In the genomic region with DNA sequence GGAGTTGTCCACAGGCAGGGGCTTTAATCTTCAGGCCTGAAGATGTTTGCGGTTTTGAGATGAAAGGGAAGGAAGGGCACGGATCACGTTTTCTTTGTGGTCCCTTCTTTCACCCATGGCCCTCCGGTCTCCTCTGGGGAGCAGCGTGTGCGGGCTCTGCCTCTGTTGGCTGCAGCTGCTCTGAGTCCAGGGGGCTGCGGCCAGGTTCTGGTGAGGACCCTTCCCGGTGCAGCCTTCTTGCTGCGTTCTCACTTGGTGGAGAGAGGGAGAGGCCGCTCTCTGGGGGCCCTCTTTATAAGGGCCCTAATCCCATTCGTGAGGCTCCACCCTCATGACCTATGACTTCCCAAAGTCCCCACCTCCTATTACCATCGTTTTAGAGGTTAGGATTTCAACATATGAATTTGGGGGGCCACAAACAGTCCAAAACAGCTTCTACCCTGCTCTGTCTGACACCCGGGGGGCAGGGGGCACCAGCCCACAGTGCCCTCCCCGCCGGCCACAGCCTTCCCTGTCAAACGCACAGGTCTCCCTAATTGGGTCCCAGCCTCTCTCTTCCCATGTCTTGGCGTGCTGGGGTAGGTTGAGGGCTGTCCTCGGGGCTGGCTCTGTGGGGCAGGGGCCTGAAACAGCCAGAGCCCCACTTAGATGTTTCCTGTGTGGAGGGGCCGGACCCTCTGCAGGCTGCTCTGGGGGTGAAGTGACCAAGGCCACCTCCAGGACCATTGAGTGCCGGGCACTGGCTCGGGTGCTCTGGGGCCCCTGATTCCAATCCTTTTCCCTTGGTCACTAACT, we compare ENCODE assay signal across 31 cellular contexts.
"Had no signal": no experiment of that assay in that cellular context is flagged by ENCODE, and none has a peak within 500 bp of the region (broad histone marks: within the 10 kb centered on the region; RNA-seq: fewer than 3 reads in every experiment).

No MANE protein-coding gene starts in this region.

- H3K4me3 Mint-ChIP-seq: activated naive CD4-positive, alpha-beta T cell treated with anti-CD3 and anti-CD28 coated beads, Interleukin-2, amount 50 U/mL, for 24 hours; activated naive CD8-positive, alpha-beta T cell treated with anti-CD3 and anti-CD28 coated beads, Interleukin-2, amount 50 U/mL, for 24 hours; activated T-helper 1 cell treated with anti-CD3 and anti-CD28 coated beads, Interleukin-12 subunit alpha, Interleukin-12 subunit beta, Interleukin-2, Interleukin-4 antibody, amounts not matched to agents 30 ng/mL and 10 ng/mL and 1 ng/mL, durations not matched to agents 14 hours and 24 hours and 36 hours; mesothelial cell of epicardium; nephron progenitor cell; stimulated activated effector memory CD8-positive, alpha-beta T cell treated with anti-CD3 and anti-CD28 coated beads, Interleukin-12 subunit alpha, Interleukin-12 subunit beta, amount 100 ng/mL, for 72 hours; T-helper 1 cell treated with Interleukin-12 subunit alpha and Interleukin-12 subunit beta and Interleukin-4 antibody, amounts not matched to agents 30 μg/mL and 1 μg/mL, for 36 hours had no signal

- H3K27ac Mint-ChIP-seq: activated naive CD4-positive, alpha-beta T cell treated with anti-CD3 and anti-CD28 coated beads, Interleukin-2, amount 50 U/mL, for 24 hours; activated naive CD8-positive, alpha-beta T cell treated with anti-CD3 and anti-CD28 coated beads, Interleukin-2, amount 50 U/mL, for 24 hours; activated T-helper 1 cell treated with anti-CD3 and anti-CD28 coated beads, Interleukin-12 subunit alpha, Interleukin-12 subunit beta, Interleukin-2, Interleukin-4 antibody, amounts not matched to agents 30 ng/mL and 10 ng/mL and 1 ng/mL, durations not matched to agents 14 hours and 24 hours and 36 hours; mesothelial cell of epicardium; nephron progenitor cell; stimulated activated effector memory CD8-positive, alpha-beta T cell treated with anti-CD3 and anti-CD28 coated beads, Interleukin-12 subunit alpha, Interleukin-12 subunit beta, amount 100 ng/mL, for 72 hours; T-helper 1 cell treated with Interleukin-12 subunit alpha and Interleukin-12 subunit beta and Interleukin-4 antibody, amounts not matched to agents 30 μg/mL and 1 μg/mL, for 36 hours had no signal

- H3K27me3 ChIP-seq: foreskin keratinocyte, right lobe of liver, thyroid gland had no signal

- ATAC-seq: activated CD4-positive, CD25-positive, alpha-beta regulatory T cell treated with anti-CD3 and anti-CD28 coated beads, Interleukin-2, amount 50 U/mL, for 24 hours; activated naive CD8-positive, alpha-beta T cell treated with anti-CD3 and anti-CD28 coated beads, Interleukin-2, amount 50 U/mL, for 24 hours; foreskin keratinocyte; heart right ventricle; right lobe of liver; stimulated activated effector memory CD8-positive, alpha-beta T cell treated with anti-CD3 and anti-CD28 coated beads, Interleukin-12 subunit alpha, Interleukin-12 subunit beta, amount 100 ng/mL, for 72 hours had no signal

- H3K9me3 Mint-ChIP-seq: activated naive CD4-positive, alpha-beta T cell treated with anti-CD3 and anti-CD28 coated beads, Interleukin-2, amount 50 U/mL, for 24 hours; activated naive CD8-positive, alpha-beta T cell treated with anti-CD3 and anti-CD28 coated beads, Interleukin-2, amount 50 U/mL, for 24 hours; activated T-helper 1 cell treated with anti-CD3 and anti-CD28 coated beads, Interleukin-12 subunit alpha, Interleukin-12 subunit beta, Interleukin-2, Interleukin-4 antibody, amounts not matched to agents 30 ng/mL and 10 ng/mL and 1 ng/mL, durations not matched to agents 14 hours and 24 hours and 36 hours; mesothelial cell of epicardium; nephron progenitor cell; stimulated activated effector memory CD8-positive, alpha-beta T cell treated with anti-CD3 and anti-CD28 coated beads, Interleukin-12 subunit alpha, Interleukin-12 subunit beta, amount 100 ng/mL, for 72 hours; T-helper 1 cell treated with Interleukin-12 subunit alpha and Interleukin-12 subunit beta and Interleukin-4 antibody, amounts not matched to agents 30 μg/mL and 1 μg/mL, for 36 hours had no signal

- H3K36me3 ChIP-seq: esophagus muscularis mucosa, heart right ventricle, right lobe of liver, stomach, thyroid gland, WERI-Rb-1 had no signal

- H3K9me3 ChIP-seq: esophagus muscularis mucosa, heart right ventricle, right lobe of liver, stomach, thyroid gland had no signal

- H3K4me3 ChIP-seq: esophagus muscularis mucosa, heart right ventricle, right lobe of liver, skin epidermis, stomach, thyroid gland had no signal

- H3K4me1 ChIP-seq: esophagus muscularis mucosa, foreskin keratinocyte, heart right ventricle, right lobe of liver, stomach, thyroid gland had no signal

- H3K4me1 Mint-ChIP-seq: activated naive CD4-positive, alpha-beta T cell treated with anti-CD3 and anti-CD28 coated beads, Interleukin-2, amount 50 U/mL, for 24 hours; activated naive CD8-positive, alpha-beta T cell treated with anti-CD3 and anti-CD28 coated beads, Interleukin-2, amount 50 U/mL, for 24 hours; mesothelial cell of epicardium; stimulated activated effector memory CD8-positive, alpha-beta T cell treated with anti-CD3 and anti-CD28 coated beads, Interleukin-12 subunit alpha, Interleukin-12 subunit beta, amount 100 ng/mL, for 72 hours had no signal

- H3K36me3 Mint-ChIP-seq: activated naive CD4-positive, alpha-beta T cell treated with anti-CD3 and anti-CD28 coated beads, Interleukin-2, amount 50 U/mL, for 24 hours; mesothelial cell of epicardium; stimulated activated effector memory CD8-positive, alpha-beta T cell treated with anti-CD3 and anti-CD28 coated beads, Interleukin-12 subunit alpha, Interleukin-12 subunit beta, amount 100 ng/mL, for 72 hours had no signal

- H3K27ac ChIP-seq: esophagus muscularis mucosa, foreskin keratinocyte, heart right ventricle, right lobe of liver, skin epidermis, stomach, thyroid gland, WERI-Rb-1 had no signal

- DNase-seq: activated CD4-positive, alpha-beta T cell treated with anti-CD3 and anti-CD28 coated beads for 48 hours; activated CD4-positive, alpha-beta T cell treated with anti-CD3 and anti-CD28 coated beads, Interleukin-2, amount 50 U/mL, for 48 hours; activated CD8-positive, alpha-beta memory T cell treated with anti-CD3 and anti-CD28 coated beads for 24 hours; activated CD8-positive, alpha-beta memory T cell treated with anti-CD3 and anti-CD28 coated beads, Interleukin-2, amount 50 U/mL, for 4 hours; activated gamma-delta T cell treated with Interleukin-2 at 50 U/mL for 16 hours; activated naive CD8-positive, alpha-beta T cell treated with anti-CD3 and anti-CD28 coated beads, Interleukin-2, amount 50 U/mL, for 24 hours; activated T-cell treated with anti-CD3 and anti-CD28 coated beads, Interleukin-2, amount 50 U/mL, for 1 hour; amygdala; central memory CD4-positive, alpha-beta T cell; dermis blood vessel endothelial cell; effector CD4-positive, alpha-beta T cell; foreskin keratinocyte; heart right ventricle; naive B cell; nephron progenitor cell; nucleus accumbens; right lobe of liver; stimulated activated CD4-positive, alpha-beta T cell treated with anti-CD3 and anti-CD28 coated beads, Interleukin-4, amount 100 ng/mL, for 24 hours; stomach; SW 1271; T-helper 9 cell; thyroid gland had no signal
